Comparison of ENCODE assay signal across 8 cellular contexts in the genomic region with DNA sequence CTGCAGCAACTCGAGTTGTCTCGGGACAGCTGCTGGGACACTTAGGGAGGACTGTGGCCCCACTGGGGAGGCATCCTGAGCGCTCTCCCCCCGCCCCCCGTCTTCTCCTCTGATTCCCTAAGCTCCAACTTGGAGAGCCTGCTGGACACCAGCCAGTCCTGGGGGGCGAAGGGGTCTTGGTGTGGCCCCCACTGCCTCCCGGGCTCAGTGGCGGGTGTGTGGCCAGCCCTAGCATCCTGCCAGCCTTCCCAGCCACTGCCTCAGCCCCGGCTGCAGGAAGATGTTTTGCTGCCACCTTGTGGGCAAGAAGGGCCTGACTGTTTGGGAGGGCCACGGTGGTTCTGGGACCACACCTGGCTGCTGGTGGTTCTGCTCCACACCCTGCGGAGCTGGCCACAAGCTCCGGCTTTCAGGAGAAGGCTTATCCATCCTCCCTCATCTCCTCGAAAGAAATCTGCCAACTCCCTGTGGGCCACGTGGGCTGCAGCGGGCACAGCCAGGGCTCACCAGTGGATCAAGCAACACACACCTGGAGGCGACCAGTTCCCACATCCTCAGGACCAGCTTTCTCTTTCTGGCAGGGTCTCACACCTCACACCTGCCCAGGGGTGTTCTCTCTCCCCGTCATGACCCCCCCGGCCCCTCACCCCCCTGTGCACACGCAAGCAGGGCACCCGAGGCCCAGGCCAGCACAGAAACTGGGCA. TPM values are rescaled to one million over a fixed set of nuclear protein-coding genes. Genes with fewer than 3 reads are reported as not detected.
DNase-seq lines count a peak whose midpoint lies in the region; ATAC-seq and TF ChIP-seq lines count a peak whose summit lies in the region.

No MANE protein-coding gene starts in this region.

- intact Hi-C loops in left lung (cut with DNase I) = loop anchor here in 1 of 2 donors (10.0 kb wide), 1 partner anchor 216 kb away; no protein-coding TSS in a partner anchor

- TF ChIP-seq CTCF in HEK293 (tag by site-specific recombination; IDR thresholded peaks at IDR 0.05) (peak; percentile 90), left lung (IDR thresholded peaks at IDR 0.05) (peak; percentile 87 to 94)

- H3K27ac ChIP-seq in HEK293 (ENCODE audit: extremely low read depth, low read depth, low read length) (no peak overlapping the region), left lung (no peak overlapping the region)

- no peaks in the 10 kb centered on the region for H3K27me3 Mint-ChIP-seq in central memory CD8-positive, alpha-beta T cell

- CTCF ChIA-PET in HEK293 (lab: Yijun Ruan, JAX) = interaction anchor here (0.6 to 5.5 kb wide), 45 partner anchors 9 to 334 kb away, joined by 3 to 43 read pairs (median 5); a partner anchor contains a TSS

- H3K9me3 ChIP-seq in HEK293 (ENCODE audit: control insufficient read depth, insufficient read depth, low read depth, low read length) = no peaks in the 10 kb centered on the region
- no peaks in the 10 kb centered on the region for H3K9me3 ChIP-seq in left lung

- no peaks in the 10 kb centered on the region for H3K4me1 ChIP-seq in HEK293 (ENCODE audit: control insufficient read depth, insufficient read depth, low read length)
- peaks cover 0 to 50% of the 10 kb centered on the region in 2 donors for H3K4me1 ChIP-seq in left lung

- peaks cover 0 to 5% of the 10 kb centered on the region in 2 donors for H3K27me3 ChIP-seq in left lung

- no peaks in the 10 kb centered on the region for H3K9me3 Mint-ChIP-seq in central memory CD8-positive, alpha-beta T cell

- H3K4me3 Mint-ChIP-seq in central memory CD8-positive, alpha-beta T cell = no peak overlapping the region

- POLR2A ChIA-PET in HEK293 (lab: Yijun Ruan, JAX) = interaction anchor here (0.7 to 2.2 kb wide), 7 partner anchors 23 to 98 kb away, joined by 3 to 12 read pairs (median 4); a partner anchor contains a TSS

- H3K36me3 ChIP-seq in HEK293 (ENCODE audit: control insufficient read depth in 2 of 2, insufficient read depth in 1 of 2, low read length in 2 of 2) = peaks cover 0 to 10% of the 10 kb centered on the region in 2 experiments; a peak in 1 of 3 replicates
- H3K36me3 ChIP-seq in left lung = peaks cover 0 to 4% of the 10 kb centered on the region in 2 donors

- peak; percentile 52 to 80 (median 76) for DNase-seq in NCI-H1417 (lab: John Stamatoyannopoulos, UW)
- DNase-seq in NCI-H1417 treated with DMSO at 0.1 percent for 48 hours (lab: John Stamatoyannopoulos, UW) = no peak
- peak; percentile 34 for DNase-seq in NCI-H128 (lab: John Stamatoyannopoulos, UW; ENCODE audit: unreplicated experiment)
- DNase-seq in activated CD4-positive, CD25-positive, alpha-beta regulatory T cell treated with anti-CD3 and anti-CD28 coated beads, Interleukin-2, amount 50 U/mL, for 72 hours = peak; percentile 74
- DNase-seq in central memory CD8-positive, alpha-beta T cell (ENCODE audit: low spot score in 2 of 2) = peak; percentile 63
- peak; percentile 78 to 91 for DNase-seq in left lung
- DNase-seq in stimulated activated CD4-positive, alpha-beta T cell treated with anti-CD3 and anti-CD28 coated beads, TNF-alpha, amount 100 ng/mL, for 24 hours (ENCODE audit: low read depth in 3 of 3) = peak; percentile 55 to 68 (median 61)

- H3K4me3 ChIP-seq in HEK293 (ENCODE audit: low read depth, low read length) (no peak overlapping the region), left lung (no peak overlapping the region)

- H3K27ac Mint-ChIP-seq in central memory CD8-positive, alpha-beta T cell (ENCODE audit: low read depth) = no peak overlapping the region

- peak; percentile 69 for ATAC-seq in central memory CD8-positive, alpha-beta T cell (replicated peaks; ENCODE audit: extremely low read depth, poor library complexity, severe bottlenecking)
- ATAC-seq in left lung = peak; percentile 62

- H3K4me1 Mint-ChIP-seq in central memory CD8-positive, alpha-beta T cell = peaks cover 8% of the 10 kb centered on the region

- H3K36me3 Mint-ChIP-seq in central memory CD8-positive, alpha-beta T cell (ENCODE audit: insufficient read depth) = peaks cover 5% of the 10 kb centered on the region

TF ChIP-seq in HEK293, 187 proteins besides CTCF, POLR2A, EP300 and RAD21 (continues in another document):
- TF ChIP-seq, protein P1, sequence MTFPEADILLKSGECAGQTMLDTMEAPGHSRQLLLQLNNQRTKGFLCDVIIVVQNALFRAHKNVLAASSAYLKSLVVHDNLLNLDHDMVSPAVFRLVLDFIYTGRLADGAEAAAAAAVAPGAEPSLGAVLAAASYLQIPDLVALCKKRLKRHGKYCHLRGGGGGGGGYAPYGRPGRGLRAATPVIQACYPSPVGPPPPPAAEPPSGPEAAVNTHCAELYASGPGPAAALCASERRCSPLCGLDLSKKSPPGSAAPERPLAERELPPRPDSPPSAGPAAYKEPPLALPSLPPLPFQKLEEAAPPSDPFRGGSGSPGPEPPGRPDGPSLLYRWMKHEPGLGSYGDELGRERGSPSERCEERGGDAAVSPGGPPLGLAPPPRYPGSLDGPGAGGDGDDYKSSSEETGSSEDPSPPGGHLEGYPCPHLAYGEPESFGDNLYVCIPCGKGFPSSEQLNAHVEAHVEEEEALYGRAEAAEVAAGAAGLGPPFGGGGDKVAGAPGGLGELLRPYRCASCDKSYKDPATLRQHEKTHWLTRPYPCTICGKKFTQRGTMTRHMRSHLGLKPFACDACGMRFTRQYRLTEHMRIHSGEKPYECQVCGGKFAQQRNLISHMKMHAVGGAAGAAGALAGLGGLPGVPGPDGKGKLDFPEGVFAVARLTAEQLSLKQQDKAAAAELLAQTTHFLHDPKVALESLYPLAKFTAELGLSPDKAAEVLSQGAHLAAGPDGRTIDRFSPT (tag by site-specific recombination; IDR thresholded peaks at IDR 0.05) = peak; percentile 63
- TF ChIP-seq ZNF341 (tag by site-specific recombination; IDR thresholded peaks at IDR 0.05; ENCODE audit: low read depth) (peak; percentile 55; the same call in 1 of the 2 replicates), ZSCAN30 (tag by site-specific recombination; IDR thresholded peaks at IDR 0.05) (peak; percentile 93), ZBTB17 (tag by site-specific recombination; IDR thresholded peaks at IDR 0.05) (no peak), ZNF335 (tag by site-specific recombination; conservative IDR thresholded peaks at IDR 0.05) (peak; percentile 29), ZNF654 (tag by site-specific recombination; IDR thresholded peaks at IDR 0.05; ENCODE audit: low read depth) (peak; percentile 92), ZFP69B (tag by site-specific recombination; IDR thresholded peaks at IDR 0.05) (0 out of 2 replicates have a peak, but pooled peaks have one; percentile 12), ZBTB48 (tag by site-specific recombination; IDR thresholded peaks at IDR 0.05) (0 out of 2 replicates have a peak, but pooled peaks have one; percentile 46), KLF8 (tag by site-specific recombination; IDR thresholded peaks at IDR 0.05) (peak; percentile 64; the same call in 1 of the 2 replicates), OSR2 (tag by site-specific recombination; IDR thresholded peaks at IDR 0.05) (no peak), ZNF785 (tag by site-specific recombination; IDR thresholded peaks at IDR 0.05) (no peak), ZNF600 (tag by site-specific recombination; IDR thresholded peaks at IDR 0.05) (peak; percentile 63), GLIS2 (tag by site-specific recombination; IDR thresholded peaks at IDR 0.05) (peak; percentile 93), GLIS1 (tag by site-specific recombination; IDR thresholded peaks at IDR 0.05) (peak; percentile 66), ZNF660 (tag by site-specific recombination; IDR thresholded peaks at IDR 0.05) (0 out of 2 replicates have a peak, but pooled peaks have one; percentile 19), ZFP37 (tag by site-specific recombination; IDR thresholded peaks at IDR 0.05) (0 out of 2 replicates have a peak, but pooled peaks have one; percentile 28), ZBTB8A (tag by site-specific recombination; IDR thresholded peaks at IDR 0.05) (peak; percentile 42; the same call in 1 of the 2 replicates), ZNF501 (tag by site-specific recombination; IDR thresholded peaks at IDR 0.05) (0 out of 2 replicates have a peak, but pooled peaks have one; percentile 45)
- TF ChIP-seq, protein P2, sequence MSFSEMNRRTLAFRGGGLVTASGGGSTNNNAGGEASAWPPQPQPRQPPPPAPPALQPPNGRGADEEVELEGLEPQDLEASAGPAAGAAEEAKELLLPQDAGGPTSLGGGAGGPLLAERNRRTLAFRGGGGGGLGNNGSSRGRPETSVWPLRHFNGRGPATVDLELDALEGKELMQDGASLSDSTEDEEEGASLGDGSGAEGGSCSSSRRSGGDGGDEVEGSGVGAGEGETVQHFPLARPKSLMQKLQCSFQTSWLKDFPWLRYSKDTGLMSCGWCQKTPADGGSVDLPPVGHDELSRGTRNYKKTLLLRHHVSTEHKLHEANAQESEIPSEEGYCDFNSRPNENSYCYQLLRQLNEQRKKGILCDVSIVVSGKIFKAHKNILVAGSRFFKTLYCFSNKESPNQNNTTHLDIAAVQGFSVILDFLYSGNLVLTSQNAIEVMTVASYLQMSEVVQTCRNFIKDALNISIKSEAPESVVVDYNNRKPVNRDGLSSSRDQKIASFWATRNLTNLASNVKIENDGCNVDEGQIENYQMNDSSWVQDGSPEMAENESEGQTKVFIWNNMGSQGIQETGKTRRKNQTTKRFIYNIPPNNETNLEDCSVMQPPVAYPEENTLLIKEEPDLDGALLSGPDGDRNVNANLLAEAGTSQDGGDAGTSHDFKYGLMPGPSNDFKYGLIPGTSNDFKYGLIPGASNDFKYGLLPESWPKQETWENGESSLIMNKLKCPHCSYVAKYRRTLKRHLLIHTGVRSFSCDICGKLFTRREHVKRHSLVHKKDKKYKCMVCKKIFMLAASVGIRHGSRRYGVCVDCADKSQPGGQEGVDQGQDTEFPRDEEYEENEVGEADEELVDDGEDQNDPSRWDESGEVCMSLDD (tag by site-specific recombination; IDR thresholded peaks at IDR 0.05) = peak; percentile 18; the same call in 1 of the 2 replicates
- TF ChIP-seq, protein P3, sequence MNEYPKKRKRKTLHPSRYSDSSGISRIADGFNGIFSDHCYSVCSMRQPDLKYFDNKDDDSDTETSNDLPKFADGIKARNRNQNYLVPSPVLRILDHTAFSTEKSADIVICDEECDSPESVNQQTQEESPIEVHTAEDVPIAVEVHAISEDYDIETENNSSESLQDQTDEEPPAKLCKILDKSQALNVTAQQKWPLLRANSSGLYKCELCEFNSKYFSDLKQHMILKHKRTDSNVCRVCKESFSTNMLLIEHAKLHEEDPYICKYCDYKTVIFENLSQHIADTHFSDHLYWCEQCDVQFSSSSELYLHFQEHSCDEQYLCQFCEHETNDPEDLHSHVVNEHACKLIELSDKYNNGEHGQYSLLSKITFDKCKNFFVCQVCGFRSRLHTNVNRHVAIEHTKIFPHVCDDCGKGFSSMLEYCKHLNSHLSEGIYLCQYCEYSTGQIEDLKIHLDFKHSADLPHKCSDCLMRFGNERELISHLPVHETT (tag by site-specific recombination; IDR thresholded peaks at IDR 0.05) = 0 out of 2 replicates have a peak, but pooled peaks have one; percentile 19

RNA-seq across cellular contexts. Expression of a gene that starts 24.8 kb away (rescaled TPM):
- total RNA-seq in left lung = 100 to 1,000 TPM; 161 to 167 TPM

RNA-seq across cellular contexts. Expression of a gene that starts 27.8 kb away (rescaled TPM):
- 10 to 100 TPM; 39.6 to 49.1 TPM for total RNA-seq in left lung

RNA-seq across cellular contexts. Expression of a gene that starts 30.5 kb away (rescaled TPM):
- 10 to 100 TPM; 63.5 to 65.7 TPM for total RNA-seq in left lung

RNA-seq across cellular contexts. Expression of a gene that starts 51.7 kb away (rescaled TPM):
- 100 to 1,000 TPM; 191 to 205 TPM for total RNA-seq in left lung

RNA-seq across cellular contexts. Expression of a gene that starts 53.4 kb away (rescaled TPM):
- total RNA-seq in left lung = 10 to 100 TPM; 15.6 to 17.1 TPM
